ENCODE assay signal across 1 cellular context in genomic region chr1:11838349-11839272, GRCh38.
TF ChIP-seq lines count a peak whose summit lies in the region.

No MANE protein-coding gene starts in this region.

TF ChIP-seq in HepG2, 621 proteins besides CTCF, POLR2A, EP300 and RAD21 (continues in another document):
- TF ChIP-seq FOXO1 (CRISPR knock-in tag; IDR thresholded peaks at IDR 0.05) (0 out of 2 replicates have a peak, but pooled peaks have one; percentile 29), STAG1 (CRISPR knock-in tag; IDR thresholded peaks at IDR 0.05) (peak; percentile 98), ZNF790 (CRISPR knock-in tag; IDR thresholded peaks at IDR 0.05; ENCODE audit: borderline replicate concordance) (no peak), RNF2 (conservative IDR thresholded peaks at IDR 0.05; ENCODE audit: low read depth) (no peak), ZNF160 (CRISPR knock-in tag; IDR thresholded peaks at IDR 0.05) (no peak), SOX5 (CRISPR knock-in tag; IDR thresholded peaks at IDR 0.05; ENCODE audit: borderline replicate concordance) (0 out of 2 replicates have a peak, but pooled peaks have one; percentile 20), RAD51 (IDR thresholded peaks at IDR 0.05; ENCODE audit: borderline replicate concordance) (no peak), THRA (CRISPR knock-in tag; IDR thresholded peaks at IDR 0.05; ENCODE audit: borderline replicate concordance) (0 out of 2 replicates have a peak, but pooled peaks have one; percentile 33), ZNF496 (CRISPR knock-in tag; IDR thresholded peaks at IDR 0.05; ENCODE audit: insufficient replicate concordance) (no peak), DNMT3B (CRISPR knock-in tag; conservative IDR thresholded peaks at IDR 0.05) (no peak), ZNF260 (CRISPR knock-in tag; IDR thresholded peaks at IDR 0.05; ENCODE audit: borderline replicate concordance, low read depth) (no peak), ZFP37 (CRISPR knock-in tag; IDR thresholded peaks at IDR 0.05; ENCODE audit: borderline replicate concordance) (no peak), NPAS2 (CRISPR knock-in tag; IDR thresholded peaks at IDR 0.05; ENCODE audit: borderline replicate concordance) (no peak), ZNF773 (CRISPR knock-in tag; IDR thresholded peaks at IDR 0.05; ENCODE audit: borderline replicate concordance) (no peak), SP5 (CRISPR knock-in tag; IDR thresholded peaks at IDR 0.05; ENCODE audit: borderline replicate concordance, low read depth) (0 out of 2 replicates have a peak, but pooled peaks have one; percentile 31), ZNF354B (CRISPR knock-in tag; IDR thresholded peaks at IDR 0.05) (no peak), ZSCAN30 (CRISPR knock-in tag; IDR thresholded peaks at IDR 0.05) (no peak), ZNF318 (CRISPR knock-in tag; IDR thresholded peaks at IDR 0.05) (no peak), ZNF383 (CRISPR knock-in tag; IDR thresholded peaks at IDR 0.05; ENCODE audit: borderline replicate concordance) (no peak), IRX3 (CRISPR knock-in tag; IDR thresholded peaks at IDR 0.05; ENCODE audit: borderline replicate concordance, low read depth) (no peak), HMGA1 (CRISPR knock-in tag; conservative IDR thresholded peaks at IDR 0.05) (no peak), ZNF20 (CRISPR knock-in tag; IDR thresholded peaks at IDR 0.05) (no peak), SRF (IDR thresholded peaks at IDR 0.05; ENCODE audit: low read depth, low read length) (no peak), MAFK (conservative IDR thresholded peaks at IDR 0.05 in 1 of 2, IDR thresholded peaks at IDR 0.05 in 1 of 2; ENCODE audit: low read length in 2 of 2) (no peak), ZNF292 (CRISPR knock-in tag; IDR thresholded peaks at IDR 0.05; ENCODE audit: borderline replicate concordance, low read depth) (no peak), NR1H2 (CRISPR knock-in tag; IDR thresholded peaks at IDR 0.05; ENCODE audit: borderline replicate concordance, low read depth) (no peak), HNRNPH1 (optimal IDR thresholded peaks at IDR 0.05; ENCODE audit: low read depth, low read length) (no peak), ZFYVE20 (CRISPR knock-in tag; IDR thresholded peaks at IDR 0.05; ENCODE audit: borderline replicate concordance, low read depth) (no peak), ZNF367 (CRISPR knock-in tag; IDR thresholded peaks at IDR 0.05; ENCODE audit: borderline replicate concordance) (no peak), IKZF5 (CRISPR knock-in tag; IDR thresholded peaks at IDR 0.05) (peak; percentile 52; the same call in 1 of the 2 replicates), JUND (CRISPR knock-in tag; IDR thresholded peaks at IDR 0.05) (no peak), RFX1 (IDR thresholded peaks at IDR 0.05) (no peak), ELF1 (CRISPR knock-in tag; IDR thresholded peaks at IDR 0.05) (no peak), ZNF468 (CRISPR knock-in tag; IDR thresholded peaks at IDR 0.05) (no peak), ELK4 (CRISPR knock-in tag; IDR thresholded peaks at IDR 0.05; ENCODE audit: borderline replicate concordance) (no peak), EED (CRISPR knock-in tag; IDR thresholded peaks at IDR 0.05) (no peak), SMARCC2 (IDR thresholded peaks at IDR 0.05) (no peak), TFDP1 (CRISPR knock-in tag; IDR thresholded peaks at IDR 0.05; ENCODE audit: borderline replicate concordance) (no peak), ZNF782 (CRISPR knock-in tag; IDR thresholded peaks at IDR 0.05; ENCODE audit: borderline replicate concordance) (no peak)
- TF ChIP-seq, protein P1, sequence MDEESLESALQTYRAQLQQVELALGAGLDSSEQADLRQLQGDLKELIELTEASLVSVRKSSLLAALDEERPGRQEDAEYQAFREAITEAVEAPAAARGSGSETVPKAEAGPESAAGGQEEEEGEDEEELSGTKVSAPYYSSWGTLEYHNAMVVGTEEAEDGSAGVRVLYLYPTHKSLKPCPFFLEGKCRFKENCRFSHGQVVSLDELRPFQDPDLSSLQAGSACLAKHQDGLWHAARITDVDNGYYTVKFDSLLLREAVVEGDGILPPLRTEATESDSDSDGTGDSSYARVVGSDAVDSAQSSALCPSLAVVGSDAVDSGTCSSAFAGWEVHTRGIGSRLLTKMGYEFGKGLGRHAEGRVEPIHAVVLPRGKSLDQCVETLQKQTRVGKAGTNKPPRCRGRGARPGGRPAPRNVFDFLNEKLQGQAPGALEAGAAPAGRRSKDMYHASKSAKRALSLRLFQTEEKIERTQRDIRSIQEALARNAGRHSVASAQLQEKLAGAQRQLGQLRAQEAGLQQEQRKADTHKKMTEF (CRISPR knock-in tag; IDR thresholded peaks at IDR 0.05) = no peak
- TF ChIP-seq, protein P2, sequence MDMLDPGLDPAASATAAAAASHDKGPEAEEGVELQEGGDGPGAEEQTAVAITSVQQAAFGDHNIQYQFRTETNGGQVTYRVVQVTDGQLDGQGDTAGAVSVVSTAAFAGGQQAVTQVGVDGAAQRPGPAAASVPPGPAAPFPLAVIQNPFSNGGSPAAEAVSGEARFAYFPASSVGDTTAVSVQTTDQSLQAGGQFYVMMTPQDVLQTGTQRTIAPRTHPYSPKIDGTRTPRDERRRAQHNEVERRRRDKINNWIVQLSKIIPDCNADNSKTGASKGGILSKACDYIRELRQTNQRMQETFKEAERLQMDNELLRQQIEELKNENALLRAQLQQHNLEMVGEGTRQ (IDR thresholded peaks at IDR 0.05; ENCODE audit: low read depth, low read length) = no peak
- TF ChIP-seq, protein P2 (CRISPR knock-in tag; IDR thresholded peaks at IDR 0.05; ENCODE audit: borderline replicate concordance) = no peak
- TF ChIP-seq, protein P3, sequence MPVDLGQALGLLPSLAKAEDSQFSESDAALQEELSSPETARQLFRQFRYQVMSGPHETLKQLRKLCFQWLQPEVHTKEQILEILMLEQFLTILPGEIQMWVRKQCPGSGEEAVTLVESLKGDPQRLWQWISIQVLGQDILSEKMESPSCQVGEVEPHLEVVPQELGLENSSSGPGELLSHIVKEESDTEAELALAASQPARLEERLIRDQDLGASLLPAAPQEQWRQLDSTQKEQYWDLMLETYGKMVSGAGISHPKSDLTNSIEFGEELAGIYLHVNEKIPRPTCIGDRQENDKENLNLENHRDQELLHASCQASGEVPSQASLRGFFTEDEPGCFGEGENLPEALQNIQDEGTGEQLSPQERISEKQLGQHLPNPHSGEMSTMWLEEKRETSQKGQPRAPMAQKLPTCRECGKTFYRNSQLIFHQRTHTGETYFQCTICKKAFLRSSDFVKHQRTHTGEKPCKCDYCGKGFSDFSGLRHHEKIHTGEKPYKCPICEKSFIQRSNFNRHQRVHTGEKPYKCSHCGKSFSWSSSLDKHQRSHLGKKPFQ (CRISPR knock-in tag; IDR thresholded peaks at IDR 0.05; ENCODE audit: insufficient replicate concordance) = no peak
